18 cellular contexts compared by ENCODE assay signal in the genomic region with DNA sequence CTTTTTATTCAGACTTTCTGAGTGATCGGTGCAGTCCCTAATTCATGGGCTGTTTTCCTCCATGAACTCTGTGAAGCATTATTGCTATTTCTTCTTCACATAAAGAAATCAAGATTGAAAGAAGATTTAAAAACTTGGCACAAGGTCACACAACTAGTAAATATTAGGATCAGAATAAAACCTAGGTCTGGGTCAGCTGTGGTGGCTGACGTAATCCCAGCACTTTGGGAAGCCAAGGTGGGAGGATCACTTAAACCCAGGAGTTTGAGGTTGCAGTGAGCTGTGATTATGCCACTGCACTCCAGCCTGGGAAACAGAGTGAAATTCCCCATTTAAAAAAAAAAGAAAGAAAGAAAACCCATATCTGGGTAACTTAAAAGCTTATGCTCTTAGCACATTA. TPM values are rescaled to one million over a fixed set of nuclear protein-coding genes. Genes with fewer than 3 reads are reported as not detected.
DNase-seq lines count a peak whose midpoint lies in the region; ATAC-seq and TF ChIP-seq lines count a peak whose summit lies in the region.
"Had no signal": no experiment of that assay in that cellular context is flagged by ENCODE, and none has a peak within 500 bp of the region (broad histone marks: within the 10 kb centered on the region; RNA-seq: fewer than 3 reads in every experiment).

No MANE protein-coding gene starts in this region.

- DNase-seq in SK-N-SH (no peak), hepatocyte (ENCODE audit: low spot score) (no peak), psoas muscle (no peak)
- DNase-seq in activated CD4-positive, alpha-beta T cell treated with anti-CD3 and anti-CD28 coated beads for 1 hour: no peak
- DNase-seq in activated CD8-positive, alpha-beta memory T cell treated with anti-CD3 and anti-CD28 coated beads, Interleukin-2, amount 50 U/mL, for 48 hours: no peak
- no peak for DNase-seq in activated CD4-positive, alpha-beta T cell treated with anti-CD3 and anti-CD28 coated beads for 36 hours
- DNase-seq: GF-D8; heart left ventricle; left cardiac atrium; naive thymus-derived CD8-positive, alpha-beta T cell; NCI-H2029 treated with DMSO at 0.1 percent for 48 hours; stimulated activated naive CD4-positive, alpha-beta T cell had no signal

- no peak overlapping the region for H3K27ac Mint-ChIP-seq in activated CD4-positive, alpha-beta T cell treated with anti-CD3 and anti-CD28 coated beads for 36 hours
- H3K27ac Mint-ChIP-seq: activated naive CD4-positive, alpha-beta T cell treated with anti-CD3 and anti-CD28 coated beads, Interleukin-2, amount 50 U/mL, for 24 hours; naive thymus-derived CD8-positive, alpha-beta T cell had no signal

- H3K9ac ChIP-seq in SK-N-SH: no peak overlapping the region
- H3K9ac ChIP-seq in SU-DHL-6 (ENCODE audit: low read length): no peak overlapping the region

- H3K4me2 ChIP-seq in SK-N-SH (peak overlapping the region; percentile 84), SU-DHL-6 (ENCODE audit: low read depth, low read length, poor library complexity, severe bottlenecking) (peak overlapping the region; percentile 72), hepatocyte (peak overlapping the region; percentile 70)

- no peaks in the 10 kb centered on the region for H3F3A ChIP-seq in SK-N-SH (replicated peaks; ENCODE audit: insufficient read depth)
- peaks cover 8% of the 10 kb centered on the region; the same call in 1 of the 2 replicates for H3F3A ChIP-seq in SU-DHL-6 (ENCODE audit: insufficient read depth)

- peaks cover 0 to 7% of the 10 kb centered on the region in 2 experiments; a peak in 3 of 4 replicates for H3K4me1 ChIP-seq in SK-N-SH (ENCODE audit: control insufficient read depth in 1 of 2, insufficient read depth in 2 of 2, low read depth in 1 of 2, low read length in 1 of 2)
- no peaks in the 10 kb centered on the region for H3K4me1 ChIP-seq in hepatocyte (ENCODE audit: insufficient read depth)
- H3K4me1 ChIP-seq in psoas muscle: peaks cover 10% of the 10 kb centered on the region

- peaks cover 25% of the 10 kb centered on the region for H3K27me3 Mint-ChIP-seq in activated CD4-positive, alpha-beta T cell treated with anti-CD3 and anti-CD28 coated beads for 36 hours

- no peak for ATAC-seq in SK-N-SH treated with all-trans-retinoic acid at 6 μM for 48 hours
- ATAC-seq in psoas muscle: no peak
- ATAC-seq in activated CD4-positive, alpha-beta T cell treated with anti-CD3 and anti-CD28 coated beads for 36 hours: no peak
- ATAC-seq: naive thymus-derived CD8-positive, alpha-beta T cell had no signal

- no peak overlapping the region for H3K27ac ChIP-seq in SK-N-SH (ENCODE audit: low read depth in 2 of 2, low read length in 1 of 2)
- H3K27ac ChIP-seq in SU-DHL-6 (ENCODE audit: low read depth, low read length): no peak overlapping the region
- no peak overlapping the region for H3K27ac ChIP-seq in hepatocyte
- H3K27ac ChIP-seq in psoas muscle: no peak overlapping the region
- H3K27ac ChIP-seq: 22Rv1 had no signal

- no peaks in the 10 kb centered on the region for H4K20me1 ChIP-seq in SK-N-SH (ENCODE audit: insufficient read depth)
- H4K20me1 ChIP-seq in SU-DHL-6 (ENCODE audit: low read depth, low read length): no peaks in the 10 kb centered on the region
- H4K20me1 ChIP-seq in hepatocyte (ENCODE audit: insufficient read depth, poor library complexity, severe bottlenecking): no peaks in the 10 kb centered on the region

- H3K9me3 ChIP-seq in SK-N-SH (no peaks in the 10 kb centered on the region), SU-DHL-6 (ENCODE audit: insufficient read depth, low read length) (no peaks in the 10 kb centered on the region), hepatocyte (ENCODE audit: low read depth) (no peaks in the 10 kb centered on the region), psoas muscle (no peaks in the 10 kb centered on the region)
- H3K9me3 ChIP-seq: heart left ventricle had no signal

- no peaks in the 10 kb centered on the region for H3K27me3 ChIP-seq in SK-N-SH (ENCODE audit: insufficient read depth)
- H3K27me3 ChIP-seq in SU-DHL-6 (ENCODE audit: low read length): no peaks in the 10 kb centered on the region
- H3K27me3 ChIP-seq in hepatocyte: peaks cover 6% of the 10 kb centered on the region
- H3K27me3 ChIP-seq in psoas muscle (ENCODE audit: insufficient read depth in 3 of 3, low read length in 2 of 3): peaks cover 0 to 9% (median 1%) of the 10 kb centered on the region in 3 donors

- H3K36me3 ChIP-seq in SK-N-SH (replicated peaks in 1 of 2; ENCODE audit: control insufficient read depth in 1 of 2, insufficient read depth in 2 of 2, low read length in 1 of 2) (peaks cover 39 to 42% of the 10 kb centered on the region in 2 experiments), SU-DHL-6 (ENCODE audit: low read length) (peaks cover 4% of the 10 kb centered on the region), hepatocyte (replicated peaks; ENCODE audit: insufficient read depth, low read depth) (no peaks in the 10 kb centered on the region), psoas muscle (ENCODE audit: insufficient read depth in 1 of 2, low read depth in 1 of 2) (peaks cover 8 to 50% of the 10 kb centered on the region in 2 donors)

- intact Hi-C loops in psoas muscle (cut with DNase I): loop anchor here (2.0 to 10.0 kb wide), 3 partner anchors 24 to 128 kb away; a partner anchor contains a TSS
- intact Hi-C loops in activated CD4-positive, alpha-beta T cell treated with anti-CD3 and anti-CD28 coated beads for 36 hours (cut with DNase I, micrococcal nuclease): no loop called here

- 96% methylated on average over 2 of the region's 2 CpGs for WGBS in SK-N-SH (ENCODE audit: low lambda C conversion rate)
- WGBS in hepatocyte (ENCODE audit: low lambda C conversion rate, missing lambda C conversion rate): 85% methylated on average over 2 of the region's 2 CpGs
- WGBS in psoas muscle, 3 donors: 90 to 91% (median 91%) methylated on average over 2 of the region's 2 CpGs

- CTCF ChIA-PET in SK-N-SH (lab: Yijun Ruan, JAX): interaction anchor here (1.2 to 3.3 kb wide), 3 partner anchors 51 to 130 kb away, joined by 3 to 10 read pairs (median 3); no protein-coding TSS in a partner anchor
- CTCF ChIA-PET in activated CD4-positive, alpha-beta T cell treated with anti-CD3 and anti-CD28 coated beads for 36 hours (lab: Charles Lee): no interaction called here

- TF ChIP-seq CTCF in SK-N-SH (IDR thresholded peaks at IDR 0.05): no peak
- TF ChIP-seq CTCF in SU-DHL-6 (IDR thresholded peaks at IDR 0.05; ENCODE audit: insufficient read depth, low read length, poor library complexity, severe bottlenecking): no peak
- TF ChIP-seq CTCF in hepatocyte (IDR thresholded peaks at IDR 0.05; ENCODE audit: poor library complexity): no peak
- TF ChIP-seq CTCF in psoas muscle (IDR thresholded peaks at IDR 0.05): no peak

- TF ChIP-seq EP300 in SK-N-SH (IDR thresholded peaks at IDR 0.05; ENCODE audit: borderline replicate concordance in 1 of 2, low read depth in 1 of 2, low read length in 1 of 2): no peak

- no peak overlapping the region for H3K4me3 Mint-ChIP-seq in activated CD4-positive, alpha-beta T cell treated with anti-CD3 and anti-CD28 coated beads for 36 hours

- TF ChIP-seq RAD21 in SK-N-SH (IDR thresholded peaks at IDR 0.05; ENCODE audit: low read length): no peak

- no peaks in the 10 kb centered on the region for H3K9me3 Mint-ChIP-seq in activated CD4-positive, alpha-beta T cell treated with anti-CD3 and anti-CD28 coated beads for 36 hours (ENCODE audit: low read depth)
- H3K9me3 Mint-ChIP-seq: activated naive CD4-positive, alpha-beta T cell treated with anti-CD3 and anti-CD28 coated beads, Interleukin-2, amount 50 U/mL, for 24 hours; central memory CD8-positive, alpha-beta T cell had no signal

- H3K79me2 ChIP-seq in SK-N-SH (ENCODE audit: insufficient read depth): peaks cover 46% of the 10 kb centered on the region
- peaks cover 10% of the 10 kb centered on the region for H3K79me2 ChIP-seq in SU-DHL-6 (ENCODE audit: insufficient read depth, low read length)
- H3K79me2 ChIP-seq in hepatocyte: peaks cover 8% of the 10 kb centered on the region

- POLR2A ChIA-PET in SK-N-SH (lab: Yijun Ruan, JAX): no interaction called here
- POLR2A ChIA-PET in activated CD4-positive, alpha-beta T cell treated with anti-CD3 and anti-CD28 coated beads for 36 hours (lab: Charles Lee): no interaction called here

- H3K9me2 ChIP-seq in SK-N-SH: no peaks in the 10 kb centered on the region
- H3K9me2 ChIP-seq in SU-DHL-6 (replicated peaks; ENCODE audit: insufficient read depth, low read length): no peaks in the 10 kb centered on the region
- H3K9me2 ChIP-seq in hepatocyte (replicated peaks; ENCODE audit: insufficient read depth): no peaks in the 10 kb centered on the region

- H3K4me3 ChIP-seq in SK-N-SH (ENCODE audit: low read depth in 2 of 2, low read length in 1 of 2) (peak overlapping the region in 1 of 2 experiments; percentile 78; a peak in 1 of 4 replicates), SU-DHL-6 (ENCODE audit: insufficient read depth, low read length, poor library complexity, severe bottlenecking) (no peak overlapping the region), hepatocyte (no peak overlapping the region), psoas muscle (peak overlapping the region; percentile 84)

- H3K36me3 Mint-ChIP-seq in activated CD4-positive, alpha-beta T cell treated with anti-CD3 and anti-CD28 coated beads for 36 hours (ENCODE audit: low read depth): no peaks in the 10 kb centered on the region

- H2AFZ ChIP-seq in SK-N-SH (ENCODE audit: low read depth): no peak overlapping the region
- H2AFZ ChIP-seq in SU-DHL-6 (ENCODE audit: low read depth, low read length, severe bottlenecking): no peak overlapping the region
- H2AFZ ChIP-seq in hepatocyte: no peak overlapping the region

- H3K4me1 Mint-ChIP-seq in activated CD4-positive, alpha-beta T cell treated with anti-CD3 and anti-CD28 coated beads for 36 hours: peaks cover 12% of the 10 kb centered on the region

RNA-seq across cellular contexts. Expression of a gene that starts 1.4 kb away (rescaled TPM):
- polyA plus RNA-seq in SK-N-SH (2012; rRNA removed) (13.7 and 23.2 TPM in 2 replicates), hepatocyte (7.4 and 8.0 TPM in 2 replicates), psoas muscle (10 to 100 TPM in 1 of 3 donors, 1 to 10 TPM in 2; 3.9 to 10.4 (median 7.4) TPM)
- polyA plus RNA-seq in SK-N-SH (2012; cell fraction: cytosol; rRNA removed): 13.4 and 14.3 TPM in 2 replicates
- 29.1 and 43.7 TPM in 2 replicates for polyA plus RNA-seq in SK-N-SH (2012; cell fraction: nucleus; rRNA removed)
- total RNA-seq in hepatocyte (12.1 and 12.2 TPM in 2 replicates), psoas muscle (1 to 10 TPM; 5.2 to 6.9 (median 6.3) TPM)
- 1 to 10 TPM; 1.7 to 1.8 TPM for total RNA-seq in activated CD4-positive, alpha-beta T cell treated with anti-CD3 and anti-CD28 coated beads for 36 hours

RNA-seq across cellular contexts. Expression of a gene that starts 25.6 kb away (rescaled TPM):
- polyA plus RNA-seq in SK-N-SH (2012; rRNA removed) (2.9 and 3.5 TPM in 2 replicates), hepatocyte (3.1 and 3.5 TPM in 2 replicates), psoas muscle (1 to 10 TPM in 2 of 3 donors, under 1 TPM in 1; 0.83 to 2.2 (median 1.2) TPM)
- 2.5 and 3.3 TPM in 2 replicates for polyA plus RNA-seq in SK-N-SH (2012; cell fraction: cytosol; rRNA removed)
- polyA plus RNA-seq in SK-N-SH (2012; cell fraction: nucleus; rRNA removed): 3.9 and 5.5 TPM in 2 replicates
- total RNA-seq in hepatocyte (3.1 and 4.3 TPM in 2 replicates), psoas muscle (1 to 10 TPM; 1.0 to 2.2 (median 1.8) TPM)
- 1 to 10 TPM; 3.2 to 4.1 TPM for total RNA-seq in activated CD4-positive, alpha-beta T cell treated with anti-CD3 and anti-CD28 coated beads for 36 hours

RNA-seq across cellular contexts. Expression of a gene that starts 32.6 kb away (rescaled TPM):
- polyA plus RNA-seq in SK-N-SH (2012; rRNA removed): not detected in 2 replicates
- polyA plus RNA-seq in SK-N-SH (2012; cell fraction: cytosol; rRNA removed): not detected in 2 replicates
- polyA plus RNA-seq in SK-N-SH (2012; cell fraction: nucleus; rRNA removed): not detected in 2 replicates
- 0.17 TPM in 1 of 2 replicates, not detected in the other for total RNA-seq in hepatocyte
- not detected in 2 replicates for polyA plus RNA-seq in hepatocyte
- total RNA-seq in psoas muscle: 1 to 10 TPM; 5.0 to 9.4 (median 6.0) TPM
- 10 to 100 TPM in 2 of 3 donors, 1 to 10 TPM in 1; 8.1 to 27.3 (median 17.1) TPM for polyA plus RNA-seq in psoas muscle
- under 1 TPM; 0.14 to 0.25 TPM for total RNA-seq in activated CD4-positive, alpha-beta T cell treated with anti-CD3 and anti-CD28 coated beads for 36 hours
- total RNA-seq: H4 had no signal

RNA-seq across cellular contexts. Expression of a gene that starts 40.5 kb away (rescaled TPM):
- polyA plus RNA-seq in SK-N-SH (2012; rRNA removed) (11.0 and 14.0 TPM in 2 replicates), hepatocyte (7.6 and 7.8 TPM in 2 replicates), psoas muscle (1 to 10 TPM; 4.2 to 8.0 (median 6.4) TPM)
- polyA plus RNA-seq in SK-N-SH (2012; cell fraction: cytosol; rRNA removed): 9.2 and 9.6 TPM in 2 replicates
- 39.3 and 45.6 TPM in 2 replicates for polyA plus RNA-seq in SK-N-SH (2012; cell fraction: nucleus; rRNA removed)
- total RNA-seq in hepatocyte (14.7 and 24.4 TPM in 2 replicates), psoas muscle (10 to 100 TPM in 2 of 4 donors, 1 to 10 TPM in 2; 6.9 to 12.9 (median 10.1) TPM)
- 1 to 10 TPM; 5.0 to 6.7 TPM for total RNA-seq in activated CD4-positive, alpha-beta T cell treated with anti-CD3 and anti-CD28 coated beads for 36 hours

RNA-seq across cellular contexts. Expression of a gene that starts 54.9 kb away (rescaled TPM):
- polyA plus RNA-seq in SK-N-SH (2012; rRNA removed): 2.5 and 2.7 TPM in 2 replicates
- polyA plus RNA-seq in SK-N-SH (2012; cell fraction: cytosol; rRNA removed): 3.0 and 3.3 TPM in 2 replicates
- polyA plus RNA-seq in SK-N-SH (2012; cell fraction: nucleus; rRNA removed): 4.2 and 4.9 TPM in 2 replicates
- 5.1 and 6.2 TPM in 2 replicates for total RNA-seq in hepatocyte
- 2.5 and 3.1 TPM in 2 replicates for polyA plus RNA-seq in hepatocyte
- 1 to 10 TPM in 3 of 4 donors, under 1 TPM in 1; 0.93 to 2.6 (median 1.3) TPM for total RNA-seq in psoas muscle
- 1 to 10 TPM in 1 of 3 donors, under 1 TPM in 2; 0.62 to 1.3 (median 0.79) TPM for polyA plus RNA-seq in psoas muscle
- total RNA-seq in activated CD4-positive, alpha-beta T cell treated with anti-CD3 and anti-CD28 coated beads for 36 hours: 1 to 10 TPM; 1.5 to 1.6 TPM

Comparison
In these comparisons a context has a peak if more than half of its experiments do, and no peak if none do; other contexts are left out.
1. intact Hi-C loops: an anchor here in psoas muscle (2.0 to 10.0 kb wide); none called in activated CD4-positive, alpha-beta T cell treated with anti-CD3 and anti-CD28 coated beads for 36 hours.